2 cellular contexts compared by ENCODE assay signal in genomic region chr12:76078748-76079147, GRCh38.
TF ChIP-seq lines count a peak whose summit lies in the region.

No MANE protein-coding gene starts in this region.

TF ChIP-seq in HepG2, 621 proteins besides CTCF, POLR2A, EP300 and RAD21:
- TF ChIP-seq ZNF280D (CRISPR knock-in tag; IDR thresholded peaks at IDR 0.05) (no peak), ZNF558 (CRISPR knock-in tag; IDR thresholded peaks at IDR 0.05; ENCODE audit: borderline replicate concordance) (peak; percentile 35; the same call in 1 of the 2 replicates)

TF ChIP-seq in WTC11, 78 proteins besides CTCF, POLR2A, EP300 and RAD21:
- TF ChIP-seq ATF2 (CRISPR knock-in tag; IDR thresholded peaks at IDR 0.05; ENCODE audit: borderline replicate concordance, low read depth) (no peak), ATF1 (CRISPR knock-in tag; IDR thresholded peaks at IDR 0.05) (no peak), NR3C1 (CRISPR knock-in tag; conservative IDR thresholded peaks at IDR 0.05; ENCODE audit: low read depth) (no peak), FOXJ3 (CRISPR knock-in tag; IDR thresholded peaks at IDR 0.05; ENCODE audit: borderline replicate concordance) (no peak), AR (CRISPR knock-in tag; IDR thresholded peaks at IDR 0.05) (no peak), CBFB (CRISPR knock-in tag; IDR thresholded peaks at IDR 0.05; ENCODE audit: low read depth) (no peak), ZSCAN18 (CRISPR knock-in tag; IDR thresholded peaks at IDR 0.05) (no peak), MXD4 (CRISPR knock-in tag; IDR thresholded peaks at IDR 0.05; ENCODE audit: borderline replicate concordance) (no peak), TEAD1 (CRISPR knock-in tag; IDR thresholded peaks at IDR 0.05) (no peak), ARID4B (CRISPR knock-in tag; IDR thresholded peaks at IDR 0.05; ENCODE audit: borderline replicate concordance) (no peak), ZNF281 (CRISPR knock-in tag; IDR thresholded peaks at IDR 0.05) (no peak), HMGA2 (CRISPR knock-in tag; IDR thresholded peaks at IDR 0.05) (no peak)
